1 cellular context compared by ENCODE assay signal in the genomic region with DNA sequence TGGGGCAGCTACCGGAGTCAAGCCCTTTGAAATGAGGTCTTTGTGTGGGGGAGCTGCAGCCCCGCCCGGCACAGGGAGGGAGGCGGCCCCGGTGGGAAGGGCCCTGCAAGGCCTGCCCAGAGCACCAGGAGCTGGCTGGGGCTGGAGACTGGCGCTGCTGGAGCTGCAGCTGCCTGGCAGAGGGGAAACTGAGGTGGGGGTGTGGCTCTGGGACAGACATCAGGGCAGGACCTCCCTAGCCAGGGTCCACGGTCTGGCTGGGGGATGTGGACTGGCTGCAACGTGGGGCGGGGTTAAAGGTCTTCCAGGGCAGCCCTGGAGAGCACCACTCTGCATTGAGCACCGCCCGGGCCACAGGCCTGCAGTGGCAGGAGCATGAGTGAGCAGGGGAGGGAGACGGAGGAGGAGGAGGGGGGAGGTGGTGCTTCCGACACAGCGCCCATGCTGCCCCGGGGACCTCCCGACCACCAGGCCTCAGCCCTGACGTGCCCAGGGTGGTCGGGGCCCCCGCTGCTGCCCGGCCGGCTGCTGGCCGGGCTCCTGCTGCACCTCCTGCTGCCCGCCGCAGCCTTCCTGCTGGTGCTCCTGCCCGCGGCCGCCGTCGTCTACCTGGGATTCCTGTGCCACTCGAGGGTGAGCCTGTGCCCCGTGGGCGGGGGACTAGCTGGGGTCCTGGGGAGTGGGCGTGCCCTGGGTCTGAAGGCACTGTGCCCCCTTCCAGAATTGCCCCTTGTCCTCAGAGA.
TF ChIP-seq lines count a peak whose summit lies in the region.

No MANE protein-coding gene starts in this region.

TF ChIP-seq in WTC11, 78 proteins besides CTCF, POLR2A, EP300 and RAD21 (continued from another document):
- TF ChIP-seq, protein P1, sequence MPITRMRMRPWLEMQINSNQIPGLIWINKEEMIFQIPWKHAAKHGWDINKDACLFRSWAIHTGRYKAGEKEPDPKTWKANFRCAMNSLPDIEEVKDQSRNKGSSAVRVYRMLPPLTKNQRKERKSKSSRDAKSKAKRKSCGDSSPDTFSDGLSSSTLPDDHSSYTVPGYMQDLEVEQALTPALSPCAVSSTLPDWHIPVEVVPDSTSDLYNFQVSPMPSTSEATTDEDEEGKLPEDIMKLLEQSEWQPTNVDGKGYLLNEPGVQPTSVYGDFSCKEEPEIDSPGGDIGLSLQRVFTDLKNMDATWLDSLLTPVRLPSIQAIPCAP (CRISPR knock-in tag; IDR thresholded peaks at IDR 0.05), result no peak
- TF ChIP-seq TCF7 (CRISPR knock-in tag; IDR thresholded peaks at IDR 0.05; ENCODE audit: low read depth), result no peak
- 0 out of 2 replicates have a peak, but pooled peaks have one; percentile 40 for TF ChIP-seq ETV6 (CRISPR knock-in tag; IDR thresholded peaks at IDR 0.05)
